Comparison of ENCODE assay signal across 10 cellular contexts in genomic region chr2:186903183-186903582, GRCh38. TPM values are rescaled to one million over a fixed set of nuclear protein-coding genes. Genes with fewer than 3 reads are reported as not detected.
DNase-seq lines count a peak whose midpoint lies in the region; ATAC-seq and TF ChIP-seq lines count a peak whose summit lies in the region.
"Had no signal": no experiment of that assay in that cellular context is flagged by ENCODE, and none has a peak within 500 bp of the region (broad histone marks: within the 10 kb centered on the region; RNA-seq: fewer than 3 reads in every experiment).

No MANE protein-coding gene starts in this region.

- no peaks in the 10 kb centered on the region for H3F3A ChIP-seq in SK-N-SH (replicated peaks; ENCODE audit: insufficient read depth)

- no peak overlapping the region for H3K27ac Mint-ChIP-seq in activated CD8-positive, alpha-beta T cell treated with anti-CD3 and anti-CD28 coated beads, Interleukin-2, amount 10 ng/mL, durations not matched to agents 7 days and 5 days
- H3K27ac Mint-ChIP-seq: CD4-positive, CD25-positive, alpha-beta regulatory T cell had no signal

- H3K9ac ChIP-seq in SK-N-SH = no peak overlapping the region
- no peak overlapping the region for H3K9ac ChIP-seq in subcutaneous abdominal adipose tissue (ENCODE audit: low read length in 5 of 5)

- H2AFZ ChIP-seq in SK-N-SH (ENCODE audit: low read depth) = no peak overlapping the region

- no peaks in the 10 kb centered on the region for H3K27me3 Mint-ChIP-seq in activated CD8-positive, alpha-beta T cell treated with anti-CD3 and anti-CD28 coated beads, Interleukin-2, amount 10 ng/mL, durations not matched to agents 7 days and 5 days (ENCODE audit: low read depth)
- H3K27me3 Mint-ChIP-seq: CD4-positive, CD25-positive, alpha-beta regulatory T cell had no signal

- CTCF ChIA-PET in SK-N-SH (lab: Yijun Ruan, JAX) = interaction anchor here (0.6 to 2.4 kb wide), 13 partner anchors 8 to 1611 kb away, joined by 3 to 10 read pairs (median 4); partner anchors contain the start of gene CALCRL
- CTCF ChIA-PET in Panc1 (lab: Charles Lee) = interaction anchor here (1.0 kb wide), 1 partner anchor 545 kb away, joined by 3 read pairs; the partner anchor contains the start of gene CALCRL
- CTCF ChIA-PET in activated CD8-positive, alpha-beta T cell treated with anti-CD3 and anti-CD28 coated beads, Interleukin-2, amount 10 ng/mL, durations not matched to agents 7 days and 5 days (lab: Charles Lee) = no interaction called here

- H3K36me3 ChIP-seq in SK-N-SH (replicated peaks in 1 of 2; ENCODE audit: control insufficient read depth in 1 of 2, insufficient read depth in 2 of 2, low read length in 1 of 2) (no peaks in the 10 kb centered on the region), Panc1 (ENCODE audit: control insufficient read depth, insufficient read depth, low read length) (no peaks in the 10 kb centered on the region), subcutaneous abdominal adipose tissue (ENCODE audit: control insufficient read depth in 5 of 5, insufficient read depth in 5 of 5, low read length in 5 of 5) (no peaks in the 10 kb centered on the region)

- no peaks in the 10 kb centered on the region for H3K9me3 Mint-ChIP-seq in activated CD8-positive, alpha-beta T cell treated with anti-CD3 and anti-CD28 coated beads, Interleukin-2, amount 10 ng/mL, durations not matched to agents 7 days and 5 days (ENCODE audit: insufficient read depth)

- no peak overlapping the region for H3K4me3 Mint-ChIP-seq in activated CD8-positive, alpha-beta T cell treated with anti-CD3 and anti-CD28 coated beads, Interleukin-2, amount 10 ng/mL, durations not matched to agents 7 days and 5 days
- H3K4me3 Mint-ChIP-seq: CD4-positive, CD25-positive, alpha-beta regulatory T cell had no signal

- no TSS peak for BruUV-seq in Panc1 (replicated peaks; lab: Mats Ljungman, UMichigan)

- in situ Hi-C loops in Panc1 (cut with HindIII; ENCODE audit: low pct_unique_long_range_greater_than_20kb, low sequenced_read_pairs) = no loop called here

- H3K27me3 ChIP-seq in SK-N-SH (ENCODE audit: insufficient read depth) (no peaks in the 10 kb centered on the region), Panc1 (ENCODE audit: control insufficient read depth, insufficient read depth, low read length) (no peaks in the 10 kb centered on the region), subcutaneous abdominal adipose tissue (ENCODE audit: control insufficient read depth in 5 of 5, insufficient read depth in 4 of 5, low read length in 5 of 5) (no peaks in the 10 kb centered on the region)

- 85% methylated on average over 2 of the region's 2 CpGs for WGBS in SK-N-SH (ENCODE audit: low lambda C conversion rate)

- TF ChIP-seq CTCF in SK-N-SH (IDR thresholded peaks at IDR 0.05) (peak; percentile 70), Panc1 (IDR thresholded peaks at IDR 0.05) (peak; percentile 67; the same call in 1 of the 2 replicates), epithelial cell of proximal tubule (conservative IDR thresholded peaks at IDR 0.05; ENCODE audit: low read depth, low read length) (peak; percentile 43)

- peak; percentile 61 for TF ChIP-seq RAD21 in SK-N-SH (IDR thresholded peaks at IDR 0.05; ENCODE audit: low read length)

- POLR2A ChIA-PET in SK-N-SH (lab: Yijun Ruan, JAX) = no interaction called here
- POLR2A ChIA-PET in Panc1 (lab: Charles Lee) = no interaction called here
- POLR2A ChIA-PET in activated CD8-positive, alpha-beta T cell treated with anti-CD3 and anti-CD28 coated beads, Interleukin-2, amount 10 ng/mL, durations not matched to agents 7 days and 5 days (lab: Charles Lee) = interaction anchor here (0.6 kb wide), 1 partner anchor 16 kb away, joined by 3 read pairs; no protein-coding TSS in a partner anchor

- H3K79me2 ChIP-seq in SK-N-SH (ENCODE audit: insufficient read depth) = no peaks in the 10 kb centered on the region

- no peak for TF ChIP-seq EP300 in SK-N-SH (IDR thresholded peaks at IDR 0.05; ENCODE audit: borderline replicate concordance in 1 of 2, low read depth in 1 of 2, low read length in 1 of 2)

- H3K27ac ChIP-seq in SK-N-SH (ENCODE audit: low read depth in 2 of 2, low read length in 1 of 2) (no peak overlapping the region), Panc1 (ENCODE audit: low read length) (no peak overlapping the region), subcutaneous abdominal adipose tissue (ENCODE audit: low read depth, low read length) (peak overlapping the region; percentile 80)

- H3K9me2 ChIP-seq in SK-N-SH = no peaks in the 10 kb centered on the region

- H3K36me3 Mint-ChIP-seq in activated CD8-positive, alpha-beta T cell treated with anti-CD3 and anti-CD28 coated beads, Interleukin-2, amount 10 ng/mL, durations not matched to agents 7 days and 5 days (ENCODE audit: low read depth) = no peaks in the 10 kb centered on the region
- H3K36me3 Mint-ChIP-seq: CD4-positive, CD25-positive, alpha-beta regulatory T cell had no signal

- intact Hi-C loops in Panc1 (cut with micrococcal nuclease; ENCODE audit: unreplicated experiment) = loop anchor here (5.0 kb wide), 1 partner anchor 549 kb away; no protein-coding TSS in a partner anchor

- H3K4me3 ChIP-seq in SK-N-SH (ENCODE audit: low read depth in 2 of 2, low read length in 1 of 2) (no peak overlapping the region), Panc1 (ENCODE audit: low read depth in 2 of 2, low read length in 2 of 2) (no peak overlapping the region), epithelial cell of proximal tubule (ENCODE audit: low read depth, low read length) (no peak overlapping the region), subcutaneous abdominal adipose tissue (ENCODE audit: low read depth in 1 of 5, low read length in 5 of 5) (no peak overlapping the region)

- ATAC-seq in SK-N-SH treated with all-trans-retinoic acid at 6 μM for 48 hours = no peak
- ATAC-seq in Panc1 = no peak
- no peak for ATAC-seq in activated CD8-positive, alpha-beta T cell treated with anti-CD3 and anti-CD28 coated beads, Interleukin-2, amount 10 ng/mL, durations not matched to agents 7 days and 5 days
- no peak for ATAC-seq in GM21529 (IDR thresholded peaks at IDR 0.05; ENCODE audit: unreplicated experiment)

- DNase-seq in SK-N-SH = peak; percentile 3
- no peak for DNase-seq in Panc1 (ENCODE audit: low read depth, low spot score)
- no peak for DNase-seq in epithelial cell of proximal tubule (ENCODE audit: low read depth)
- no peak for DNase-seq in activated CD8-positive, alpha-beta T cell treated with anti-CD3 and anti-CD28 coated beads, Interleukin-2, amount 10 ng/mL, durations not matched to agents 7 days and 5 days
- no peak for DNase-seq in epidermal melanocyte (ENCODE audit: insufficient read length, low spot score)
- DNase-seq: CD4-positive, CD25-positive, alpha-beta regulatory T cell had no signal

- H3K9me3 ChIP-seq in SK-N-SH (no peaks in the 10 kb centered on the region), Panc1 (ENCODE audit: control insufficient read depth, insufficient read depth, low read depth, low read length) (no peaks in the 10 kb centered on the region), subcutaneous abdominal adipose tissue (ENCODE audit: control insufficient read depth in 5 of 5, low read length in 5 of 5) (no peaks in the 10 kb centered on the region)

- H3K4me2 ChIP-seq in SK-N-SH = no peak overlapping the region

- no peaks in the 10 kb centered on the region for H4K20me1 ChIP-seq in SK-N-SH (ENCODE audit: insufficient read depth)

- no peaks in the 10 kb centered on the region; a peak in 1 of 4 replicates for H3K4me1 ChIP-seq in SK-N-SH (ENCODE audit: control insufficient read depth in 1 of 2, insufficient read depth in 2 of 2, low read depth in 1 of 2, low read length in 1 of 2)
- no peaks in the 10 kb centered on the region for H3K4me1 ChIP-seq in Panc1 (ENCODE audit: control insufficient read depth, insufficient read depth, low read length)
- peaks cover 0 to 25% (median 2%) of the 10 kb centered on the region in 5 donors for H3K4me1 ChIP-seq in subcutaneous abdominal adipose tissue (ENCODE audit: control insufficient read depth in 5 of 5, insufficient read depth in 5 of 5, low read length in 5 of 5)

- no peaks in the 10 kb centered on the region for H3K4me1 Mint-ChIP-seq in activated CD8-positive, alpha-beta T cell treated with anti-CD3 and anti-CD28 coated beads, Interleukin-2, amount 10 ng/mL, durations not matched to agents 7 days and 5 days (ENCODE audit: low read depth)
- H3K4me1 Mint-ChIP-seq: CD4-positive, CD25-positive, alpha-beta regulatory T cell had no signal

TF ChIP-seq in SK-N-SH, 30 proteins besides CTCF, POLR2A, EP300 and RAD21:
- peak; percentile 35 for TF ChIP-seq SMC3 (IDR thresholded peaks at IDR 0.05; ENCODE audit: low read depth, low read length)
- no peak for TF ChIP-seq NFIC (IDR thresholded peaks at IDR 0.05; ENCODE audit: borderline replicate concordance)

TF ChIP-seq in SK-N-SH treated with all-trans-retinoic acid at 6 μM for 48 hours, 23 proteins besides CTCF, POLR2A, EP300 and RAD21 (continues in another document):
- TF ChIP-seq ZNF70 (CRISPR knock-in tag; IDR thresholded peaks at IDR 0.05) (no peak), PATZ1 (CRISPR knock-in tag; IDR thresholded peaks at IDR 0.05; ENCODE audit: borderline replicate concordance) (no peak), ZC3H10 (CRISPR knock-in tag; IDR thresholded peaks at IDR 0.05) (no peak), RARB (CRISPR knock-in tag; IDR thresholded peaks at IDR 0.05) (no peak), ZNF8 (CRISPR knock-in tag; IDR thresholded peaks at IDR 0.05) (no peak), ZNF565 (CRISPR knock-in tag; conservative IDR thresholded peaks at IDR 0.05; ENCODE audit: low read depth) (no peak), PPARA (CRISPR knock-in tag; IDR thresholded peaks at IDR 0.05; ENCODE audit: borderline replicate concordance) (no peak)

RNA-seq across cellular contexts. Expression of gene ZSWIM2, which starts 54.2 kb away (rescaled TPM):
- 0.05 and 0.06 TPM in 2 replicates for polyA plus RNA-seq in SK-N-SH (2012; rRNA removed)
- 0.05 and 0.17 TPM in 2 replicates for polyA plus RNA-seq in SK-N-SH (2012; cell fraction: cytosol; rRNA removed)
- 0.14 and 0.17 TPM in 2 replicates for polyA plus RNA-seq in SK-N-SH (2012; cell fraction: nucleus; rRNA removed)
- total RNA-seq in Panc1 (2021; ENCODE audit: unreplicated experiment) (not detected), epithelial cell of proximal tubule (not detected in 2 replicates)
- not detected for polyA plus RNA-seq in Panc1 (2012; ENCODE audit: insufficient read length)
- not detected for total RNA-seq in activated CD8-positive, alpha-beta T cell treated with anti-CD3 and anti-CD28 coated beads, Interleukin-2, amount 10 ng/mL, durations not matched to agents 7 days and 5 days
- total RNA-seq: CD4-positive, CD25-positive, alpha-beta regulatory T cell; T-helper 2 cell treated with Interferon-gamma antibody and Interleukin-4, amounts not matched to agents 100 ng/mL and 5 ng/mL, for 36 hours had no signal
- polyA plus RNA-seq: CD4-positive, CD25-positive, alpha-beta regulatory T cell had no signal
